ENCODE assay signal across 8 cellular contexts in genomic region chr17:21127508-21128077, GRCh38. TPM values are rescaled to one million over a fixed set of nuclear protein-coding genes. Genes with fewer than 3 reads are reported as not detected.
A peak's percentile ranks its signal among the peaks of the same experiment; 100 is the strongest.
DNase-seq lines count a peak whose midpoint lies in the region; ATAC-seq and TF ChIP-seq lines count a peak whose summit lies in the region.

No MANE protein-coding gene starts in this region.

- H3K4me3 Mint-ChIP-seq in chondrocyte (ENCODE audit: unreplicated experiment), result peak overlapping the region; percentile 95

- DNase-seq in AG09309 (ENCODE audit: low read depth), result no peak
- no peak for DNase-seq in Jurkat, Clone E6-1 (ENCODE audit: low read depth, low spot score)
- no peak for DNase-seq in chondrocyte (ENCODE audit: low spot score)
- DNase-seq in activated effector memory CD4-positive, alpha-beta T cell treated with anti-CD3 and anti-CD28 coated beads, Interleukin-2, amount 50 U/mL, for 16 hours, result no peak
- DNase-seq in OCI-M2 (lab: John Stamatoyannopoulos, UW; ENCODE audit: unreplicated experiment), result no peak
- no peak for DNase-seq in NCI-H510A (lab: John Stamatoyannopoulos, UW)

- peaks cover 13% of the 10 kb centered on the region for H3K27me3 Mint-ChIP-seq in chondrocyte (ENCODE audit: low read depth)

- no peak for ATAC-seq in HG03039 (IDR thresholded peaks at IDR 0.05; ENCODE audit: unreplicated experiment)

- peaks cover 7% of the 10 kb centered on the region for H3K4me1 ChIP-seq in muscle layer of colon (ENCODE audit: insufficient read depth, low read length)

- TF ChIP-seq CTCF in AG09309 (IDR thresholded peaks at IDR 0.05; ENCODE audit: control insufficient read depth, insufficient read depth, low read depth, low read length, missing control alignments) (no peak), chondrocyte (IDR thresholded peaks at IDR 0.05) (peak; percentile 16)

- H3K4me3 ChIP-seq in AG09309 (ENCODE audit: control insufficient read depth, low read depth, low read length), result peak overlapping the region; percentile 61
- peak overlapping the region; percentile 91 for H3K4me3 ChIP-seq in Jurkat, Clone E6-1 (ENCODE audit: low read length)
- H3K4me3 ChIP-seq in muscle layer of colon (ENCODE audit: low read depth in 1 of 2, low read length in 2 of 2), result peak overlapping the region; percentile 59 to 96

- H3K9me3 ChIP-seq in muscle layer of colon (ENCODE audit: low read length), result no peaks in the 10 kb centered on the region

- H3K27me3 ChIP-seq in muscle layer of colon (ENCODE audit: control insufficient read depth in 1 of 2, insufficient read depth in 2 of 2, low read length in 2 of 2), result no peaks in the 10 kb centered on the region

- H3K4me1 Mint-ChIP-seq in chondrocyte (ENCODE audit: low read depth), result peaks cover 20% of the 10 kb centered on the region

- H3K36me3 Mint-ChIP-seq in chondrocyte (ENCODE audit: low read depth), result no peaks in the 10 kb centered on the region

- no peaks in the 10 kb centered on the region for H3K36me3 ChIP-seq in muscle layer of colon (ENCODE audit: insufficient read depth, low read length)

- H3K27ac ChIP-seq in muscle layer of colon (ENCODE audit: low read depth, low read length), result peak overlapping the region; percentile 88

- peak overlapping the region; percentile 89 for H3K9ac ChIP-seq in muscle layer of colon (ENCODE audit: low read length)

- peak overlapping the region; percentile 95 for H3K27ac Mint-ChIP-seq in chondrocyte (ENCODE audit: unreplicated experiment)

- H3K9me3 Mint-ChIP-seq in chondrocyte (ENCODE audit: low read depth), result no peaks in the 10 kb centered on the region

RNA-seq across cellular contexts. Expression of gene DHRS7B, which starts 0.8 kb away (rescaled TPM):
- polyA plus RNA-seq in Jurkat, Clone E6-1 (2012; ENCODE audit: insufficient read depth, insufficient read length), result 29.3 TPM
- 17.1 to 24.7 TPM (median 20.2 TPM) in 3 replicates for total RNA-seq in chondrocyte
